In genomic region chr19:58434217-58434616, GRCh38 we compare ENCODE assay signal across 1 cellular context.
TF ChIP-seq lines count a peak whose summit lies in the region.

No MANE protein-coding gene starts in this region.

TF ChIP-seq in H1, 55 proteins besides CTCF, POLR2A, EP300 and RAD21:
- no peak for TF ChIP-seq TAF7 (optimal IDR thresholded peaks at IDR 0.05; ENCODE audit: borderline replicate concordance, low read depth, low read length)
- no peak for TF ChIP-seq KDM5A (IDR thresholded peaks at IDR 0.05; ENCODE audit: low read length)
- TF ChIP-seq YY1 (IDR thresholded peaks at IDR 0.05; ENCODE audit: low read depth, low read length) = no peak
- 0 out of 2 replicates have a peak, but pooled peaks have one; percentile 41 for TF ChIP-seq GTF2F1 (IDR thresholded peaks at IDR 0.05; ENCODE audit: borderline replicate concordance, low read depth, low read length)
- no peak for TF ChIP-seq TCF12 (IDR thresholded peaks at IDR 0.05; ENCODE audit: low read depth, low read length)
- no peak for TF ChIP-seq CHD7 (IDR thresholded peaks at IDR 0.05; ENCODE audit: insufficient replicate concordance, low read length)
- no peak for TF ChIP-seq SRF (IDR thresholded peaks at IDR 0.05; ENCODE audit: low read depth, low read length)
- peak; percentile 49; the same call in 1 of the 2 replicates for TF ChIP-seq BACH1 (IDR thresholded peaks at IDR 0.05; ENCODE audit: low read length)
